ENCODE assay signal across 8 cellular contexts in the genomic region with DNA sequence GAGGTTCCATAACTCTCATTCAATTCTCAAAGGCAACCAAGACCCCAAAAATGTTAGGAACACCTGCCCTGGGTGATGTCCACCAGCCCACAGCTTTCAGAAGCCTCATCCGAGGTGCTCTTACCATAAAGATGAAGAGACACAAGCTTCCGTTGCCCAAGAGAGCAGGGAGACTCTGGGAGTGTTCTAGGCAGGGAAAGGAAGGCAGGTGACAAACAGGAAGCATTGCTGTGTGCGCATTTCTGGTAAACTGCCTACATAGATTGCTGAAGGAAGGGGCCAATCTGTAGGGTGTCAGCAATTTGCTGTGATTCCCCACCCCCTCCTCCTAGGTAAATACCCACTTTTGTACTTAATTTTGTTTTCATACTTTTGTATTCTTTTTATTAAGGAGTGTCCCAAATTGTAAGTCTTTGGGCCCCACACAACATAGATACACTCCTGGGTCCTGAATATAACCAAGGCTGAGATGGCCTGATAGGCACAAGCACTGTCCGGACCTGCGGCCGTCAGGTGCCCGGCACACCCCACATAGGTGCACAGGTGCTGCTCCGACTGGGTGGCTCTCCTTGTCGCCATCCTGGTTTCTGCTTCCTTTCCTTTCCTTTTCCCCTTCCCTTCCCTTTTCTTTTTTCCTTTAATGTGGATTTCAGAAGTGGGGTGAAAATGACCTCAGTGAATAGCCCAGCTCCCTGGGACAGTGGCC. TPM values are rescaled to one million over a fixed set of nuclear protein-coding genes. Genes with fewer than 3 reads are reported as not detected.
DNase-seq lines count a peak whose midpoint lies in the region; ATAC-seq and TF ChIP-seq lines count a peak whose summit lies in the region.

No MANE protein-coding gene starts in this region.

- H3K4me3 ChIP-seq in CD8-positive, alpha-beta T cell (ENCODE audit: low read depth, low read length), result no peak overlapping the region
- H3K4me3 ChIP-seq in breast epithelium, result peak overlapping the region in 2 of 3 donors; percentile 4 to 30

- no peak for TF ChIP-seq CTCF in CD8-positive, alpha-beta T cell (IDR thresholded peaks at IDR 0.05)
- no peak for TF ChIP-seq CTCF in breast epithelium (IDR thresholded peaks at IDR 0.05)
- TF ChIP-seq CTCF in glutamatergic neuron (IDR thresholded peaks at IDR 0.05; ENCODE audit: partially characterized antibody, unreplicated experiment), result no peak

- CTCF ChIA-PET in CD8-positive, alpha-beta T cell (lab: Charles Lee), result interaction anchor here (1.2 to 6.2 kb wide), 4 partner anchors 19 to 192 kb away, joined by 3 to 88 read pairs (median 10); a partner anchor contains a TSS

- H3K27me3 Mint-ChIP-seq in CD8-positive, alpha-beta T cell (ENCODE audit: low read depth), result no peaks in the 10 kb centered on the region
- peaks cover 3% of the 10 kb centered on the region for H3K27me3 Mint-ChIP-seq in glutamatergic neuron (ENCODE audit: unreplicated experiment)

- peak overlapping the region; percentile 95 for H3K27ac Mint-ChIP-seq in CD8-positive, alpha-beta T cell
- no peak overlapping the region for H3K27ac Mint-ChIP-seq in glutamatergic neuron (ENCODE audit: unreplicated experiment)

- H3K4me1 Mint-ChIP-seq in CD8-positive, alpha-beta T cell (ENCODE audit: low read depth), result peaks cover 48% of the 10 kb centered on the region
- H3K4me1 Mint-ChIP-seq in glutamatergic neuron (ENCODE audit: low read depth, unreplicated experiment), result peaks cover 6% of the 10 kb centered on the region

- ATAC-seq in CD8-positive, alpha-beta T cell, result peak; percentile 22
- ATAC-seq in GM21367 (IDR thresholded peaks at IDR 0.05; ENCODE audit: unreplicated experiment) (peak; percentile 8), HG03521 (IDR thresholded peaks at IDR 0.05; ENCODE audit: unreplicated experiment) (peak; percentile 13), sciatic nerve (no peak)

- intact Hi-C loops in CD8-positive, alpha-beta T cell (cut with DNase I, micrococcal nuclease), result loop anchor here (1.0 to 2.0 kb wide), 4 partner anchors 49 to 143 kb away; no protein-coding TSS in a partner anchor
- intact Hi-C loops in breast epithelium (cut with DNase I; ENCODE audit: low total_unique reads) (no loop called here), sciatic nerve (cut with DNase I) (no loop called here)

- H3K4me1 ChIP-seq in CD8-positive, alpha-beta T cell (ENCODE audit: insufficient read depth, low read length), result peaks cover 9% of the 10 kb centered on the region
- no peaks in the 10 kb centered on the region for H3K4me1 ChIP-seq in breast epithelium

- no peak overlapping the region for H3K27ac ChIP-seq in CD8-positive, alpha-beta T cell (ENCODE audit: low read depth, low read length)
- H3K27ac ChIP-seq in breast epithelium, result peak overlapping the region; percentile 6 to 73

- H3K4me3 Mint-ChIP-seq in CD8-positive, alpha-beta T cell, result peak overlapping the region; percentile 77
- H3K4me3 Mint-ChIP-seq in glutamatergic neuron (ENCODE audit: unreplicated experiment), result no peak overlapping the region

- no peaks in the 10 kb centered on the region for H3K36me3 Mint-ChIP-seq in CD8-positive, alpha-beta T cell
- no peaks in the 10 kb centered on the region for H3K36me3 Mint-ChIP-seq in glutamatergic neuron (ENCODE audit: unreplicated experiment)

- no peaks in the 10 kb centered on the region for H3K36me3 ChIP-seq in CD8-positive, alpha-beta T cell (ENCODE audit: insufficient read depth, low read length)
- H3K36me3 ChIP-seq in breast epithelium, result no peaks in the 10 kb centered on the region

- peak in 1 of 7 experiments; percentile 37 for DNase-seq in CD8-positive, alpha-beta T cell
- DNase-seq in breast epithelium (ENCODE audit: low spot score in 2 of 2) (no peak), activated gamma-delta T cell (lab: John Stamatoyannopoulos, UW) (no peak), sciatic nerve (ENCODE audit: low spot score) (no peak), glutamatergic neuron (no peak), dedifferentiated amniotic fluid mesenchymal stem cell (ENCODE audit: extremely low spot score) (no peak)

- POLR2A ChIA-PET in CD8-positive, alpha-beta T cell (lab: Charles Lee), result interaction anchor here (1.0 to 1.5 kb wide), 3 partner anchors 28 to 142 kb away, joined by 3 read pairs; a partner anchor contains a TSS

- H3K27me3 ChIP-seq in CD8-positive, alpha-beta T cell (ENCODE audit: insufficient read depth, low read length), result no peaks in the 10 kb centered on the region
- no peaks in the 10 kb centered on the region for H3K27me3 ChIP-seq in breast epithelium

- TF ChIP-seq POLR2A in breast epithelium (IDR thresholded peaks at IDR 0.05), result no peak

- H3K9me3 ChIP-seq in CD8-positive, alpha-beta T cell (ENCODE audit: low read length), result no peaks in the 10 kb centered on the region
- no peaks in the 10 kb centered on the region for H3K9me3 ChIP-seq in breast epithelium

- H3K9me3 Mint-ChIP-seq in CD8-positive, alpha-beta T cell, result no peaks in the 10 kb centered on the region
- H3K9me3 Mint-ChIP-seq in glutamatergic neuron (ENCODE audit: unreplicated experiment), result no peaks in the 10 kb centered on the region

RNA-seq across cellular contexts. Expression of a gene that starts 51.4 kb away (rescaled TPM):
- total RNA-seq in CD8-positive, alpha-beta T cell, result 10 to 100 TPM; 43.3 to 44.8 TPM
- 10 to 100 TPM; 11.5 to 16.0 (median 13.4) TPM for total RNA-seq in breast epithelium
- total RNA-seq in sciatic nerve, result 35.4 TPM
- 37.1 TPM for total RNA-seq in glutamatergic neuron (ENCODE audit: unreplicated experiment)

Comparison
In these comparisons a context has a peak if more than half of its experiments do, and no peak if none do; other contexts are left out.
1. intact Hi-C loops: an anchor here in CD8-positive, alpha-beta T cell (1.0 to 2.0 kb wide); none called in breast epithelium and sciatic nerve.